Comparison of ENCODE assay signal across 8 cellular contexts in the genomic region with DNA sequence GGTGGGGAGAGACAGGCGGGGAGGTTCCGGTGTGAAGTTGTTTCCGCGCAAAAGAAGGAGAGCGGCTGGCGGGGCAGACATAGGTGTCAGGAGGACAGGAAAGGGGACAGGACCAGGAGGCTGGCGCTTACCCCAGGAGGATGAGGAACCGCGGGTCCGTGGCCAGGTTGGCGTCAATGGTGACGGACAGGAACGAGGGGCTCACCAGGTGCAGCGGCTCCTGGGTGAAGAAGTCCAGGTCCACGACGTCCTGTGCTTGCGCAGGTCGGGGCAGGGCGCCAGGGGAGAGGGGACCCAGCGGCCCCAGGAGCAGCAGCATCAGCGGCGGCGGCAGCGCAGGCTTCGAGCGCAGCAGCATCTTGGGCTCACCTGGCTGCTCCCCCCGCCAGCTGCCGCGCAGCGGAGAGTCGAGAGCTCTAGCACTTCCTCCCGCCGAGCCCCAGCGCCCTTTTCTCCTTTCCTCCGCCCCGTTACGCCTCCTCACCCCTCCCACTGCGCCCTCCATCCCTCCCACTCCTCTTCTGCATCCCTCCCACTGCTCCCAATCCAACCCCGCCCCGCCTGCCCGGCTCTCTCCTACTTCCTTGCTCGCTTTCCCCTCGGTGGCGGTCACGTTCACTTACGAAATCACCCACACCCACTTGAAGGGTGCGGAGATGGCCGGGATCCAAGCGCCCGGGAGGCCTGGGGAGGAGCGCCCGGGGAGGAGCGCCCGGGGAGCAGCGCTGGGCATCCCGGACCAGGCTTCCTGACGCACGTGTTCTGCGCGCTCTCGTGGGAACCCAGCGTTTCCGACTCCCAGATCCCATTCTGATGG. TPM values are rescaled to one million over a fixed set of nuclear protein-coding genes. Genes with fewer than 3 reads are reported as not detected.
A peak's percentile ranks its signal among the peaks of the same experiment; 100 is the strongest.
DNase-seq lines count a peak whose midpoint lies in the region; ATAC-seq and TF ChIP-seq lines count a peak whose summit lies in the region.

A gene (minus strand): TSS at position 424 of the 817 bp plus-strand sequence. CDS start 66 bp downstream, at position 358.

- intact Hi-C loops in upper lobe of right lung (cut with DNase I), result no loop called here

- no CpG with 5 or more reads among the region's 63 CpGs for WGBS in trophoblast cell (ENCODE audit: extremely low coverage, insufficient coverage, insufficient read length)

- no peak within 1 kb of the TSS for H3K14ac ChIP-seq in trophoblast cell (ENCODE audit: low read length)

- peak within 1 kb of the TSS; percentile 91 for H3K4me3 ChIP-seq in GM23338
- peak within 1 kb of the TSS; percentile 13 for H3K4me3 ChIP-seq in cardiac muscle cell
- peak within 1 kb of the TSS; percentile 71 for H3K4me3 ChIP-seq in trophoblast cell (ENCODE audit: low read depth, low read length)
- H3K4me3 ChIP-seq in upper lobe of right lung, result peak within 1 kb of the TSS; percentile 48

- H3K9ac ChIP-seq in trophoblast cell (ENCODE audit: low read length), result no peak within 1 kb of the TSS

- H3K27me3 Mint-ChIP-seq in GM23338 (ENCODE audit: insufficient read depth, low read depth, poor library complexity), result peaks cover 33% of the 10 kb centered on the region
- peaks cover 33% of the 10 kb centered on the region for H3K27me3 Mint-ChIP-seq in activated naive CD4-positive, alpha-beta T cell treated with anti-CD3 and anti-CD28 coated beads, Interleukin-2, amount 10 ng/mL, durations not matched to agents 7 days and 5 days

- peaks cover 10% of the 10 kb centered on the region for H3K4me1 Mint-ChIP-seq in GM23338
- peaks cover 45% of the 10 kb centered on the region for H3K4me1 Mint-ChIP-seq in activated naive CD4-positive, alpha-beta T cell treated with anti-CD3 and anti-CD28 coated beads, Interleukin-2, amount 10 ng/mL, durations not matched to agents 7 days and 5 days

- no peak within 1 kb of the TSS for H4K12ac ChIP-seq in trophoblast cell (ENCODE audit: low read depth, low read length)

- no peaks in the 10 kb centered on the region for H3K79me2 ChIP-seq in GM23338 (replicated peaks; ENCODE audit: insufficient read depth)
- no peaks in the 10 kb centered on the region for H3K79me2 ChIP-seq in trophoblast cell (ENCODE audit: control insufficient read depth, insufficient read depth, low read length, poor library complexity)

- no peak within 1 kb of the TSS for H4K8ac ChIP-seq in trophoblast cell (ENCODE audit: low read depth, low read length)

- CTCF ChIA-PET in activated naive CD4-positive, alpha-beta T cell treated with anti-CD3 and anti-CD28 coated beads, Interleukin-2, amount 10 ng/mL, durations not matched to agents 7 days and 5 days (lab: Charles Lee), result no interaction called here

- H2AK5ac ChIP-seq in trophoblast cell (ENCODE audit: low read length), result no peak within 1 kb of the TSS

- no peaks in the 10 kb centered on the region for H3K9me3 Mint-ChIP-seq in GM23338
- H3K9me3 Mint-ChIP-seq in activated naive CD4-positive, alpha-beta T cell treated with anti-CD3 and anti-CD28 coated beads, Interleukin-2, amount 10 ng/mL, durations not matched to agents 7 days and 5 days, result peaks cover 10% of the 10 kb centered on the region

- no peaks in the 10 kb centered on the region for H3K9me2 ChIP-seq in GM23338 (ENCODE audit: insufficient read depth)

- H3K27ac Mint-ChIP-seq in GM23338, result no peak within 1 kb of the TSS
- peak within 1 kb of the TSS; percentile 72 for H3K27ac Mint-ChIP-seq in activated naive CD4-positive, alpha-beta T cell treated with anti-CD3 and anti-CD28 coated beads, Interleukin-2, amount 10 ng/mL, durations not matched to agents 7 days and 5 days

- H2BK5ac ChIP-seq in trophoblast cell (ENCODE audit: low read depth, low read length, poor library complexity), result no peak within 1 kb of the TSS

- no peak within 1 kb of the TSS for H3K18ac ChIP-seq in trophoblast cell (ENCODE audit: low read length)

- no peak within 1 kb of the TSS for H4K91ac ChIP-seq in trophoblast cell (ENCODE audit: low read depth, low read length)

- H3K4me2 ChIP-seq in GM23338 (peak within 1 kb of the TSS; percentile 92), trophoblast cell (ENCODE audit: low read length) (peak within 1 kb of the TSS; percentile 76)

- peak; percentile 96 for ATAC-seq in GM23338
- peak; percentile 98 for ATAC-seq in upper lobe of right lung

- no peaks in the 10 kb centered on the region for H3K79me1 ChIP-seq in trophoblast cell (ENCODE audit: low read length)

- TF ChIP-seq CTCF in GM23338 (conservative IDR thresholded peaks at IDR 0.05; ENCODE audit: low read depth in 2 of 2) (no peak), cardiac muscle cell (IDR thresholded peaks at IDR 0.05; ENCODE audit: low read depth, low read length) (no peak), upper lobe of right lung (IDR thresholded peaks at IDR 0.05) (no peak)

- in situ Hi-C loops in SK-MEL-5 (cut with HindIII; ENCODE audit: low pct_unique_long_range_greater_than_20kb, low sequenced_read_pairs), result no loop called here

- H3K9me3 ChIP-seq in cardiac muscle cell (ENCODE audit: low read depth) (no peaks in the 10 kb centered on the region), trophoblast cell (ENCODE audit: insufficient read depth, low read depth, low read length) (no peaks in the 10 kb centered on the region), upper lobe of right lung (no peaks in the 10 kb centered on the region)

- no peaks in the 10 kb centered on the region for H3K36me3 Mint-ChIP-seq in GM23338 (ENCODE audit: low read depth)
- H3K36me3 Mint-ChIP-seq in activated naive CD4-positive, alpha-beta T cell treated with anti-CD3 and anti-CD28 coated beads, Interleukin-2, amount 10 ng/mL, durations not matched to agents 7 days and 5 days, result peaks cover 27% of the 10 kb centered on the region

- no peak within 1 kb of the TSS for H3K4ac ChIP-seq in trophoblast cell (ENCODE audit: low read depth, low read length)

- H3K4me1 ChIP-seq in GM23338 (ENCODE audit: insufficient read depth) (peaks cover 6% of the 10 kb centered on the region; the same call in 1 of the 2 replicates), cardiac muscle cell (ENCODE audit: low read depth) (no peaks in the 10 kb centered on the region), trophoblast cell (ENCODE audit: control insufficient read depth in 1 of 2, insufficient read depth in 2 of 2, low read length in 2 of 2) (peaks cover 0 to 3% of the 10 kb centered on the region in 2 experiments), upper lobe of right lung (peaks cover 5% of the 10 kb centered on the region)

- no peak within 1 kb of the TSS for H2BK120ac ChIP-seq in trophoblast cell (ENCODE audit: insufficient read depth, low read length, poor library complexity)

- H2AFZ ChIP-seq in GM23338 (peak within 1 kb of the TSS; percentile 98), trophoblast cell (ENCODE audit: insufficient read depth, low read length, poor library complexity) (peak within 1 kb of the TSS; percentile 48)

- no peak within 1 kb of the TSS for H3K27ac ChIP-seq in GM23338 (ENCODE audit: low read depth)
- no peak within 1 kb of the TSS for H3K27ac ChIP-seq in cardiac muscle cell
- no peak within 1 kb of the TSS for H3K27ac ChIP-seq in trophoblast cell (ENCODE audit: low read depth, low read length)
- H3K27ac ChIP-seq in upper lobe of right lung, result no peak within 1 kb of the TSS

- peak; percentile 77 for DNase-seq in DMS53 treated with DMSO at 0.1 percent for 48 hours (lab: John Stamatoyannopoulos, UW; ENCODE audit: unreplicated experiment)
- peak; percentile 93 for DNase-seq in GM23338 (ENCODE audit: low spot score)
- DNase-seq in M059J (ENCODE audit: low read depth), result peak; percentile 62
- peak; percentile 66 for DNase-seq in SK-MEL-5 (ENCODE audit: low read depth, low spot score)
- DNase-seq in activated naive CD4-positive, alpha-beta T cell treated with anti-CD3 and anti-CD28 coated beads, Interleukin-2, amount 10 ng/mL, durations not matched to agents 7 days and 5 days, result peak; percentile 86
- DNase-seq in cardiac muscle cell (ENCODE audit: low read depth in 1 of 2, low spot score in 1 of 2), result peak; percentile 58 to 91
- peak; percentile 31 to 55 for DNase-seq in trophoblast cell
- peak; percentile 95 for DNase-seq in upper lobe of right lung

- H3K23ac ChIP-seq in trophoblast cell (ENCODE audit: low read length), result no peak within 1 kb of the TSS

- no peaks in the 10 kb centered on the region for H4K20me1 ChIP-seq in GM23338 (replicated peaks; ENCODE audit: insufficient read depth)

- H3K27me3 ChIP-seq in GM23338 (ENCODE audit: insufficient read depth) (peaks cover 36% of the 10 kb centered on the region), cardiac muscle cell (peaks cover 67% of the 10 kb centered on the region), trophoblast cell (ENCODE audit: insufficient read depth, low read length) (peaks cover 6% of the 10 kb centered on the region), upper lobe of right lung (no peaks in the 10 kb centered on the region)

- no peaks in the 10 kb centered on the region for H3K36me3 ChIP-seq in GM23338 (ENCODE audit: insufficient read depth)
- H3K36me3 ChIP-seq in cardiac muscle cell, result no peaks in the 10 kb centered on the region
- no peaks in the 10 kb centered on the region for H3K36me3 ChIP-seq in trophoblast cell (ENCODE audit: control insufficient read depth in 1 of 2, insufficient read depth in 2 of 2, low read length in 2 of 2)
- no peaks in the 10 kb centered on the region for H3K36me3 ChIP-seq in upper lobe of right lung

- no peaks in the 10 kb centered on the region for H3F3A ChIP-seq in GM23338 (replicated peaks; ENCODE audit: low read depth)

- no peak within 1 kb of the TSS for H2BK12ac ChIP-seq in trophoblast cell (ENCODE audit: low read length)

- H3K4me3 Mint-ChIP-seq in GM23338, result peak within 1 kb of the TSS; percentile 76
- H3K4me3 Mint-ChIP-seq in activated naive CD4-positive, alpha-beta T cell treated with anti-CD3 and anti-CD28 coated beads, Interleukin-2, amount 10 ng/mL, durations not matched to agents 7 days and 5 days, result peak within 1 kb of the TSS; percentile 90

TF ChIP-seq in GM23338, 12 proteins besides CTCF, POLR2A, EP300 and RAD21 (continues in another document):
- peak; percentile 59 for TF ChIP-seq POLR2AphosphoS5 (IDR thresholded peaks at IDR 0.05; ENCODE audit: low read depth)

RNA-seq across cellular contexts. Expression of the gene that starts here (rescaled TPM):
- total RNA-seq in GM23338 (2014; rRNA removed; shearing (Covaris generic)), result 2.9 and 3.0 TPM in 2 replicates
- polyA plus RNA-seq in GM23338 (2016; fragmentation: Nextera tagmentation; extraction: Ambion mirVana) (1.8 and 2.2 TPM in 2 replicates), cardiac muscle cell (not detected in 2 replicates)
- total RNA-seq in M059J (2014; rRNA removed; shearing (Covaris generic)), result 4.1 and 7.6 TPM in 2 replicates
- total RNA-seq in SK-MEL-5 (2014; rRNA removed; shearing (Covaris generic)), result 5.7 and 7.4 TPM in 2 replicates
- polyA plus RNA-seq in SK-MEL-5 (2015; cell fraction: cytosol; rRNA removed), result 4.6 and 4.9 TPM in 2 replicates
- polyA plus RNA-seq in SK-MEL-5 (2015; cell fraction: nucleus; rRNA removed), result 0.99 and 1.1 TPM in 2 replicates
- total RNA-seq in cardiac muscle cell (0.06 TPM in 1 of 2 replicates, not detected in the other), upper lobe of right lung (5.6 TPM)
- 1.0 and 1.3 TPM in 2 replicates for polyA plus RNA-seq in trophoblast cell (2013)

Comparison
In these comparisons a context has a peak if more than half of its experiments do, and no peak if none do; other contexts are left out.
1. Peak in DNase-seq and H3K4me3 ChIP-seq in cardiac muscle cell; RNA of the gene not detected or under 1 TPM.
2. DNase-seq: peak in every context shown above with its lines; median percentile 95 in upper lobe of right lung; 93 in GM23338; 86 in activated naive CD4-positive, alpha-beta T cell treated with anti-CD3 and anti-CD28 coated beads, Interleukin-2, amount 10 ng/mL, durations not matched to agents 7 days and 5 days; 77 in DMS53 treated with DMSO at 0.1 percent for 48 hours; 74 in cardiac muscle cell; 66 in SK-MEL-5; 62 in M059J; 43 in trophoblast cell.
3. H3K4me3 ChIP-seq: peak in every context shown above with its lines; median percentile 91 in GM23338; 71 in trophoblast cell; 48 in upper lobe of right lung; 13 in cardiac muscle cell.